In the genomic region with DNA sequence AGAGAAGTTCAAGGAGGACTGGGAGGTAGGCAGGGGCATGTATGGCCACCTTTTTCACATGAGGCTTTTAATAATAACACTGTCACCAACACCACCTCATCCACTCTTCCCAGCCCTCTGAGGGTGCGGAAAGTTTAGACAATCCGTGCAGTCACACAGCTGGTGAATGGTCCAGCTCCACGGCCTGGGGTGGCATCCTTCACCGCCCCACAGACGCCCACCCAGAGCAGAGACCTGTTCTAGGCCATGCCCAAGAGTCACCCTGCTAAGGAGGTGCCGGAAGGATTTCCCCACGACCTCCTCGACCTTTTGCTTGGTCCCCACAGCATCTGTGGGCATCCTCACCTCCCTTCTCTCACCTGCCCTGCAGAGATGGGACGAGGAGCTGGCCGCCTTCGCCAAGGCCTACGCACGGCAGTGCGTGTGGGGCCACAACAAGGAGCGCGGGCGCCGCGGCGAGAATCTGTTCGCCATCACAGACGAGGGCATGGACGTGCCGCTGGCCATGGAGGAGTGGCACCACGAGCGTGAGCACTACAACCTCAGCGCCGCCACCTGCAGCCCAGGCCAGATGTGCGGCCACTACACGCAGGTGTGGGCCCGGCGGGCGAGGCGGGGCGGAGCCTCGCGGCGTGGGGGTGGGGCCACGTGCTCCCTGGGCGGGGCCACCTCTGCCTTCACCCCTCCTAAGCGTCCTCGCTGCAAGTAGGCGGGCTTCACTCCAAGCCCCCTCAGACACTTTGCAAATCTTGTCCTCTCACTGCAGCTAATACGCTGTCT, we compare ENCODE assay signal across 19 cellular contexts. TPM values are rescaled to one million over a fixed set of nuclear protein-coding genes. Genes with fewer than 3 reads are reported as not detected.
DNase-seq lines count a peak whose midpoint lies in the region; ATAC-seq, FAIRE-seq and TF ChIP-seq lines count a peak whose summit lies in the region.
"Had no signal": no experiment of that assay in that cellular context is flagged by ENCODE, and none has a peak within 500 bp of the region (broad histone marks: within the 10 kb centered on the region; RNA-seq: fewer than 3 reads in every experiment).

No MANE protein-coding gene starts in this region.

- H3K4me3 Mint-ChIP-seq in type B pancreatic cell, result no peak overlapping the region

- no peak overlapping the region for H2BK15ac ChIP-seq in mesendoderm (replicated peaks; ENCODE audit: low read depth)

- no peak overlapping the region for H2BK5ac ChIP-seq in mesendoderm (ENCODE audit: low read length)

- no peaks in the 10 kb centered on the region for H3K9me1 ChIP-seq in K562 (ENCODE audit: control insufficient read depth, insufficient read depth, low read length)

- H3K56ac ChIP-seq in mesendoderm (ENCODE audit: low read length), result no peak overlapping the region

- peaks cover 38% of the 10 kb centered on the region for H4K20me1 ChIP-seq in K562 (replicated peaks; ENCODE audit: control insufficient read depth, insufficient read depth, low read length)

- H3K27ac Mint-ChIP-seq in type B pancreatic cell, result no peak overlapping the region

- H3K27me3 ChIP-seq in right cardiac atrium (ENCODE audit: control insufficient read depth, insufficient read depth) (no peaks in the 10 kb centered on the region), K562 (ENCODE audit: control insufficient read depth in 2 of 2, insufficient read depth in 2 of 2, low read length in 2 of 2) (peaks cover 13 to 47% of the 10 kb centered on the region in 2 experiments; a peak in 4 of 5 replicates), mesendoderm (ENCODE audit: insufficient read depth, low read length, poor library complexity) (no peaks in the 10 kb centered on the region), upper lobe of right lung (no peaks in the 10 kb centered on the region)

- FAIRE-seq in K562 (lab: Jason Lieb, UNC), result no peak
- FAIRE-seq in GM19239 (lab: Jason Lieb, UNC), result no peak
- FAIRE-seq: A549, HTR-8/SVneo had no signal

- no peak overlapping the region for H2AFZ ChIP-seq in K562 (ENCODE audit: low read depth, low read length)

- H3K4me1 Mint-ChIP-seq in type B pancreatic cell (ENCODE audit: unreplicated experiment), result peaks cover 7% of the 10 kb centered on the region

- intact Hi-C loops in right cardiac atrium (cut with DNase I), result no loop called here
- intact Hi-C loops in Right ventricle myocardium inferior (cut with DNase I), result no loop called here
- intact Hi-C loops in K562 (cut with micrococcal nuclease), result no loop called here
- intact Hi-C loops in upper lobe of right lung (cut with DNase I), result no loop called here

- H3K79me1 ChIP-seq in mesendoderm (ENCODE audit: low read length), result no peaks in the 10 kb centered on the region

- H2BK120ac ChIP-seq in mesendoderm (ENCODE audit: low read depth, low read length), result no peak overlapping the region

- H3K23ac ChIP-seq in mesendoderm (ENCODE audit: low read length), result no peak overlapping the region

- peaks cover 3% of the 10 kb centered on the region for H3K27me3 Mint-ChIP-seq in type B pancreatic cell

- TF ChIP-seq CTCF in K562 (IDR thresholded peaks at IDR 0.05 in 2 of 3, conservative IDR thresholded peaks at IDR 0.05 in 1 of 3; ENCODE audit: insufficient read depth in 2 of 3, low read depth in 1 of 3, low read length in 3 of 3), result no peak
- TF ChIP-seq CTCF in upper lobe of right lung (IDR thresholded peaks at IDR 0.05), result no peak
- TF ChIP-seq CTCF in type B pancreatic cell (conservative IDR thresholded peaks at IDR 0.05), result no peak

- ATAC-seq in right cardiac atrium (no peak), Right ventricle myocardium inferior (no peak), K562 (peak; percentile 76), upper lobe of right lung (no peak)
- ATAC-seq: A549 had no signal

- H3K79me2 ChIP-seq in K562 (ENCODE audit: control insufficient read depth, insufficient read depth, low read length), result no peaks in the 10 kb centered on the region
- no peaks in the 10 kb centered on the region for H3K79me2 ChIP-seq in mesendoderm (ENCODE audit: control insufficient read depth, insufficient read depth, low read length)

- no peaks in the 10 kb centered on the region for H3K36me3 Mint-ChIP-seq in type B pancreatic cell

- no peak for TF ChIP-seq POLR2A in K562 (conservative IDR thresholded peaks at IDR 0.05)

- H3K4me3 ChIP-seq in right cardiac atrium (ENCODE audit: low read length) (no peak overlapping the region), K562 (no peak overlapping the region), mesendoderm (ENCODE audit: low read length) (no peak overlapping the region), upper lobe of right lung (no peak overlapping the region)
- H3K4me3 ChIP-seq: A549 had no signal

- TF ChIP-seq EP300 in K562 (IDR thresholded peaks at IDR 0.05; ENCODE audit: low read length), result no peak

- WGBS in right cardiac atrium, result 86% methylated on average over 44 of the region's 44 CpGs
- WGBS in K562 (ENCODE audit: insufficient coverage, low coverage, missing lambda C conversion rate), result 59% methylated on average over 35 of the region's 44 CpGs
- WGBS in mesendoderm (ENCODE audit: extremely low coverage, insufficient coverage, low lambda C conversion rate), result no CpG with 5 or more reads among the region's 44 CpGs

- no peak for TF ChIP-seq RAD21 in K562 (CRISPR knock-in tag; conservative IDR thresholded peaks at IDR 0.05 in 1 of 2, IDR thresholded peaks at IDR 0.05 in 1 of 2)

- no peak overlapping the region for H3K18ac ChIP-seq in mesendoderm (ENCODE audit: low read length)

- POLR2A ChIA-PET in K562 (lab: Yijun Ruan, JAX), result interaction anchor here (0.7 to 1.5 kb wide), 3 partner anchors 10 to 97 kb away, joined by 3 read pairs; no protein-coding TSS in a partner anchor

- peak in 2 of 3 donors; percentile 60 to 63 for DNase-seq in right cardiac atrium
- DNase-seq in Right ventricle myocardium inferior (ENCODE audit: missing footprints), result no peak
- peak; percentile 42 to 90 (median 84) for DNase-seq in K562 (ENCODE audit: extremely low read depth in 1 of 4, low spot score in 3 of 4)
- DNase-seq in mesendoderm, result peak; percentile 31
- DNase-seq in upper lobe of right lung, result peak; percentile 65
- no peak for DNase-seq in type B pancreatic cell (ENCODE audit: extremely low spot score, unreplicated experiment)
- no peak for DNase-seq in medulla oblongata (ENCODE audit: extremely low spot score)
- DNase-seq in GM19239 (ENCODE audit: insufficient read length, low spot score), result no peak
- DNase-seq: C1 segment of cervical spinal cord; HCEC 1CT; NCI-H1417 treated with DMSO at 0.1 percent for 48 hours; NCI-H1930; NCI-H2171; NCI-H446; NK-92 treated with Interleukin-12 subunit alpha and Interleukin-12 subunit beta, amount 100 ng/mL, for 24 hours; SHP77 treated with DMSO at 0.1 percent for 48 hours had no signal

- no peak overlapping the region for H4K8ac ChIP-seq in mesendoderm (ENCODE audit: low read depth, low read length)

- H3K36me3 ChIP-seq in K562 (ENCODE audit: control insufficient read depth, insufficient read depth, low read length) (no peaks in the 10 kb centered on the region), mesendoderm (ENCODE audit: control insufficient read depth, insufficient read depth, low read length) (no peaks in the 10 kb centered on the region), upper lobe of right lung (no peaks in the 10 kb centered on the region)

- H3K27ac ChIP-seq in right cardiac atrium (ENCODE audit: low read length) (no peak overlapping the region), K562 (ENCODE audit: extremely low read depth, low read depth, low read length) (no peak overlapping the region), mesendoderm (ENCODE audit: low read depth, low read length) (no peak overlapping the region), upper lobe of right lung (no peak overlapping the region)
- H3K27ac ChIP-seq: A549, HL-60 had no signal

- H2AK5ac ChIP-seq in mesendoderm (ENCODE audit: low read length), result no peak overlapping the region

- H3K4me2 ChIP-seq in K562 (ENCODE audit: insufficient read depth, low read length) (no peak overlapping the region), mesendoderm (ENCODE audit: low read length) (no peak overlapping the region)
- H3K4me2 ChIP-seq: A549 had no signal

- no peak overlapping the region for H4K5ac ChIP-seq in mesendoderm (ENCODE audit: low read length)

- H3K4ac ChIP-seq in mesendoderm (ENCODE audit: low read depth, low read length), result no peak overlapping the region

- CTCF ChIA-PET in K562 (lab: Yijun Ruan, JAX; ENCODE audit: low intra/inter-chr PET ratio), result no interaction called here

- H3K9me3 Mint-ChIP-seq in type B pancreatic cell, result no peaks in the 10 kb centered on the region

- peak overlapping the region in 1 of 2 experiments; percentile 39; a peak in 1 of 4 replicates for H3K9ac ChIP-seq in K562 (ENCODE audit: insufficient read depth in 1 of 2, low read depth in 2 of 2, low read length in 2 of 2)
- no peak overlapping the region for H3K9ac ChIP-seq in mesendoderm (ENCODE audit: low read length)

- H3K9me3 ChIP-seq in right cardiac atrium (ENCODE audit: control insufficient read depth, low read length) (no peaks in the 10 kb centered on the region), K562 (replicated peaks; ENCODE audit: control insufficient read depth, insufficient read depth, low read depth, low read length) (no peaks in the 10 kb centered on the region), upper lobe of right lung (no peaks in the 10 kb centered on the region)
- H3K9me3 ChIP-seq: A549 had no signal

- in situ Hi-C loops in K562 (cut with MboI), result no loop called here

- H3K4me1 ChIP-seq in right cardiac atrium (ENCODE audit: control insufficient read depth, insufficient read depth, low read length), result peaks cover 5% of the 10 kb centered on the region
- H3K4me1 ChIP-seq in K562 (replicated peaks in 1 of 2; ENCODE audit: control insufficient read depth in 2 of 2, insufficient read depth in 2 of 2, low read length in 2 of 2), result peaks cover 29 to 57% of the 10 kb centered on the region in 2 experiments; a peak in 4 of 5 replicates
- H3K4me1 ChIP-seq in mesendoderm (ENCODE audit: control insufficient read depth, low read depth, low read length), result peaks cover 7% of the 10 kb centered on the region
- peaks cover 5% of the 10 kb centered on the region for H3K4me1 ChIP-seq in upper lobe of right lung

- BruUV-seq in K562 (replicated peaks; lab: Mats Ljungman, UMichigan), result no TSS peak

RNA-seq across cellular contexts. Expression of a gene that starts 4.4 kb away (rescaled TPM):
- 100 to 1,000 TPM in 1 of 4 donors, 10 to 100 TPM in 3; 35.0 to 125 (median 45.1) TPM for total RNA-seq in right cardiac atrium
- polyA plus RNA-seq in right cardiac atrium, result 69.5 TPM
- 15.1 TPM for total RNA-seq in Right ventricle myocardium inferior
- total RNA-seq in K562 (2011; cell fraction: chromatin; rRNA removed; ENCODE audit: low replicate concordance), result 0.42 TPM in 1 of 2 replicates, not detected in the other
- 0.33 TPM in 1 of 2 replicates, not detected in the other for total RNA-seq in K562 (2011; cell fraction: nucleolus; rRNA removed)
- total RNA-seq in K562 (2011; cell fraction: nucleoplasm; rRNA removed), result 0.15 and 0.84 TPM in 2 replicates
- total RNA-seq in K562 (2014; rRNA removed), result 0.12 and 0.18 TPM in 2 replicates
- total RNA-seq in K562 (2014; rRNA removed; fragmentation: Illumina TruSeq; extraction: Trizol), result not detected in 2 replicates
- not detected in 2 replicates for total RNA-seq in K562 (2015; rRNA removed; fragmentation: Illumina TruSeq; extraction: Trizol)
- 0.18 TPM in 1 of 2 replicates, not detected in the other for total RNA-seq in K562 (2021)
- polyA plus RNA-seq in K562 (2011; rRNA removed), result 0.06 TPM in 1 of 2 replicates, not detected in the other
- not detected in 2 replicates for polyA plus RNA-seq in K562 (2011; cell fraction: cytosol; rRNA removed)
- polyA plus RNA-seq in K562 (2011; cell fraction: nucleus; rRNA removed), result 0.06 and 0.13 TPM in 2 replicates
- polyA plus RNA-seq in K562 (2012), result 0.10 and 0.64 TPM in 2 replicates
- polyA plus RNA-seq in K562 (2014; fragmentation: Illumina TruSeq; extraction: Trizol), result 0.08 TPM in 1 of 2 replicates, not detected in the other
- polyA plus RNA-seq in K562 (2014; fragmentation: Nextera tagmentation; extraction: Ambion mirVana), result not detected
- polyA plus RNA-seq in K562 (2014; rRNA removed), result 0.54 TPM in 1 of 2 replicates, not detected in the other
- polyA minus RNA-seq in K562 (2011; rRNA and poly(A)+ RNA removed), result not detected in 2 replicates
- not detected in 2 replicates for polyA minus RNA-seq in K562 (2011; cell fraction: cytosol; rRNA and poly(A)+ RNA removed)
- polyA minus RNA-seq in K562 (2011; cell fraction: nucleus; rRNA and poly(A)+ RNA removed), result 0.33 TPM in 1 of 2 replicates, not detected in the other
- not detected for polyA plus RNA-seq in mesendoderm (2013, experiment 1 of 2)
- not detected for polyA plus RNA-seq in mesendoderm (2013, experiment 2 of 2)
- total RNA-seq in upper lobe of right lung, result 3.4 TPM
- total RNA-seq in type B pancreatic cell (ENCODE audit: low replicate concordance), result not detected in 2 replicates
- polyA plus RNA-seq: A549 had no signal

RNA-seq across cellular contexts. Expression of a gene that starts 27.0 kb away (rescaled TPM):
- total RNA-seq in right cardiac atrium (100 to 1,000 TPM; 217 to 249 (median 227) TPM), Right ventricle myocardium inferior (220 TPM), K562 (2014; rRNA removed) (118 and 148 TPM in 2 replicates), K562 (2014; rRNA removed; fragmentation: Illumina TruSeq; extraction: Trizol) (98.3 and 112 TPM in 2 replicates), K562 (2015; rRNA removed; fragmentation: Illumina TruSeq; extraction: Trizol) (114 and 122 TPM in 2 replicates), K562 (2021) (153 and 161 TPM in 2 replicates), upper lobe of right lung (194 TPM), type B pancreatic cell (ENCODE audit: low replicate concordance) (163 and 184 TPM in 2 replicates)
- polyA plus RNA-seq in right cardiac atrium (198 TPM), K562 (2011; rRNA removed) (135 and 137 TPM in 2 replicates), K562 (2014; fragmentation: Illumina TruSeq; extraction: Trizol) (125 and 128 TPM in 2 replicates), K562 (2014; fragmentation: Nextera tagmentation; extraction: Ambion mirVana) (10 to 100 TPM in 1 of 2 experiments, 1 to 10 TPM in 1; 7.9 to 14.1 TPM), K562 (2014; rRNA removed) (102 and 116 TPM in 2 replicates)
- 102 and 218 TPM in 2 replicates for total RNA-seq in K562 (2011; cell fraction: chromatin; rRNA removed; ENCODE audit: low replicate concordance)
- total RNA-seq in K562 (2011; cell fraction: nucleolus; rRNA removed), result 162 and 195 TPM in 2 replicates
- 126 and 134 TPM in 2 replicates for total RNA-seq in K562 (2011; cell fraction: nucleoplasm; rRNA removed)
- 156 and 157 TPM in 2 replicates for polyA plus RNA-seq in K562 (2011; cell fraction: cytosol; rRNA removed)
- 338 and 345 TPM in 2 replicates for polyA plus RNA-seq in K562 (2011; cell fraction: nucleus; rRNA removed)
- polyA plus RNA-seq in K562 (2012), result 148 and 189 TPM in 2 replicates
- 101 and 125 TPM in 2 replicates for polyA minus RNA-seq in K562 (2011; rRNA and poly(A)+ RNA removed)
- polyA minus RNA-seq in K562 (2011; cell fraction: cytosol; rRNA and poly(A)+ RNA removed), result 65.4 and 66.7 TPM in 2 replicates
- 139 and 166 TPM in 2 replicates for polyA minus RNA-seq in K562 (2011; cell fraction: nucleus; rRNA and poly(A)+ RNA removed)
- 117 TPM for polyA plus RNA-seq in mesendoderm (2013, experiment 1 of 2)
- polyA plus RNA-seq in mesendoderm (2013, experiment 2 of 2), result 118 TPM

RNA-seq across cellular contexts. Expression of a gene that starts 46.5 kb away (rescaled TPM):
- total RNA-seq in right cardiac atrium, result 10 to 100 TPM in 2 of 4 donors, 1 to 10 TPM in 2; 6.4 to 14.0 (median 10.7) TPM
- 5.1 TPM for polyA plus RNA-seq in right cardiac atrium
- total RNA-seq in Right ventricle myocardium inferior, result 7.9 TPM
- 0.30 and 0.49 TPM in 2 replicates for total RNA-seq in K562 (2011; cell fraction: chromatin; rRNA removed; ENCODE audit: low replicate concordance)
- total RNA-seq in K562 (2011; cell fraction: nucleolus; rRNA removed), result 0.13 TPM in 1 of 2 replicates, not detected in the other
- 0.37 TPM in 1 of 2 replicates, not detected in the other for total RNA-seq in K562 (2011; cell fraction: nucleoplasm; rRNA removed)
- 0.04 TPM in 1 of 2 replicates, not detected in the other for total RNA-seq in K562 (2014; rRNA removed)
- total RNA-seq in K562 (2014; rRNA removed; fragmentation: Illumina TruSeq; extraction: Trizol), result not detected in 2 replicates
- total RNA-seq in K562 (2015; rRNA removed; fragmentation: Illumina TruSeq; extraction: Trizol), result 0.15 TPM in 1 of 2 replicates, not detected in the other
- total RNA-seq in K562 (2021), result 0.13 TPM in 1 of 2 replicates, not detected in the other
- 0.04 TPM in 1 of 2 replicates, not detected in the other for polyA plus RNA-seq in K562 (2011; rRNA removed)
- 0.04 and 0.06 TPM in 2 replicates for polyA plus RNA-seq in K562 (2011; cell fraction: cytosol; rRNA removed)
- polyA plus RNA-seq in K562 (2011; cell fraction: nucleus; rRNA removed), result 0.15 and 0.44 TPM in 2 replicates
- polyA plus RNA-seq in K562 (2012), result 0.17 and 0.42 TPM in 2 replicates
- not detected in 2 replicates for polyA plus RNA-seq in K562 (2014; fragmentation: Illumina TruSeq; extraction: Trizol)
- polyA plus RNA-seq in K562 (2014; fragmentation: Nextera tagmentation; extraction: Ambion mirVana), result not detected
- polyA plus RNA-seq in K562 (2014; rRNA removed), result 0.09 TPM in 1 of 2 replicates, not detected in the other
- 0.03 TPM in 1 of 2 replicates, not detected in the other for polyA minus RNA-seq in K562 (2011; rRNA and poly(A)+ RNA removed)
- polyA minus RNA-seq in K562 (2011; cell fraction: cytosol; rRNA and poly(A)+ RNA removed), result not detected in 2 replicates
- 0.33 TPM in 1 of 2 replicates, not detected in the other for polyA minus RNA-seq in K562 (2011; cell fraction: nucleus; rRNA and poly(A)+ RNA removed)
- polyA plus RNA-seq in mesendoderm (2013, experiment 1 of 2), result 0.18 TPM
- polyA plus RNA-seq in mesendoderm (2013, experiment 2 of 2), result 0.20 TPM
- total RNA-seq in upper lobe of right lung, result 56.9 TPM
- total RNA-seq in type B pancreatic cell (ENCODE audit: low replicate concordance), result 0.10 TPM in 1 of 2 replicates, not detected in the other
- polyA plus RNA-seq: A549 had no signal

Comparison
In these comparisons a context has a peak if more than half of its experiments do, and no peak if none do; other contexts are left out.
1. DNase-seq: peak in right cardiac atrium (2 of 3), K562 (4 of 4), mesendoderm (single experiment) and upper lobe of right lung (single experiment); none in Right ventricle myocardium inferior (single experiment), type B pancreatic cell (single experiment), medulla oblongata (single experiment) and GM19239 (single experiment).